19 cellular contexts compared by ENCODE assay signal in the genomic region with DNA sequence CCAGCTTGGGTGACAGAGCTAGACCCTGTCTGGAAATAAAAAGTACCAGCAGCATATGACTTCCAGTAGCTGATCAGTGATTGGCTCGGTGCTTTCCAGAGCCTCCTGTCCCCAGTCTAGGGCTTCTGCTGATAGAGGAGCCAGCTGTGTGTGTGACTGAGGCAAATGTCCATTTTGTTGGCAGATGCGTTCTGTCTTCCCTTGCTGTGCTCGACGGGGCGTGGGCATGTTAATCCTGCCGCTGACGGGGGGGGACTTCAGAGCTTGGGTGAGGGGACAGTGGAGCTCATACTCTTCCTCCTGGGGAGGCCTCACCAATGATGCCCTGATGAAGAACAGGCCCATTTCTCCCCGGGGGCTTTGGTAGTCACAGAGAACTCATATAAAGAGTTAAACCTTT. TPM values are rescaled to one million over a fixed set of nuclear protein-coding genes. Genes with fewer than 3 reads are reported as not detected.
A peak's percentile ranks its signal among the peaks of the same experiment; 100 is the strongest.
DNase-seq lines count a peak whose midpoint lies in the region; ATAC-seq and FAIRE-seq lines count a peak whose summit lies in the region.
"Had no signal": no experiment of that assay in that cellular context is flagged by ENCODE, and none has a peak within 500 bp of the region (broad histone marks: within the 10 kb centered on the region; RNA-seq: fewer than 3 reads in every experiment).

No MANE protein-coding gene starts in this region.

- H3K27me3 Mint-ChIP-seq in CD4-positive, CD25-positive, alpha-beta regulatory T cell: no peaks in the 10 kb centered on the region
- no peaks in the 10 kb centered on the region for H3K27me3 Mint-ChIP-seq in activated T-helper 17 cell treated with anti-CD3 and anti-CD28 coated beads, Interleukin-2, amount 50 U/mL, for 72 hours
- H3K27me3 Mint-ChIP-seq: CD8-positive, alpha-beta memory T cell had no signal

- no peak for DNase-seq in CD4-positive, CD25-positive, alpha-beta regulatory T cell
- peak; percentile 87 for DNase-seq in NCI-H82 (lab: John Stamatoyannopoulos, UW)
- no peak for DNase-seq in urothelium cell line (ENCODE audit: low spot score)
- no peak for DNase-seq in effector CD8-positive, alpha-beta T cell (lab: John Stamatoyannopoulos, UW)
- no peak for DNase-seq in NCI-H226
- DNase-seq: BE2C; Caco-2; CD8-positive, alpha-beta memory T cell; DMS53; GF-D8; HCEC 1CT; HFFc6 had no signal

- ATAC-seq in CD4-positive, CD25-positive, alpha-beta regulatory T cell (ENCODE audit: low read depth in 2 of 2): no peak
- no peak for ATAC-seq in activated T-helper 17 cell treated with anti-CD3 and anti-CD28 coated beads, Interleukin-2, amount 50 U/mL, for 72 hours (replicated peaks)
- no peak for ATAC-seq in HG02938 (IDR thresholded peaks at IDR 0.05; ENCODE audit: unreplicated experiment)

- peaks cover 56% of the 10 kb centered on the region for H3K36me3 ChIP-seq in CD4-positive, CD25-positive, alpha-beta regulatory T cell (ENCODE audit: control insufficient read depth, insufficient read depth, low read length)

- H3K36me3 Mint-ChIP-seq in CD4-positive, CD25-positive, alpha-beta regulatory T cell: peaks cover 20% of the 10 kb centered on the region
- H3K36me3 Mint-ChIP-seq in activated T-helper 17 cell treated with anti-CD3 and anti-CD28 coated beads, Interleukin-2, amount 50 U/mL, for 72 hours (ENCODE audit: low read depth): peaks cover 85% of the 10 kb centered on the region

- H3K27me3 ChIP-seq in CD4-positive, CD25-positive, alpha-beta regulatory T cell (ENCODE audit: control insufficient read depth, insufficient read depth, low read length): no peaks in the 10 kb centered on the region
- H3K27me3 ChIP-seq: BE2C had no signal

- H3K4me1 ChIP-seq in CD4-positive, CD25-positive, alpha-beta regulatory T cell (ENCODE audit: control insufficient read depth, insufficient read depth, low read length, poor library complexity, severe bottlenecking): no peaks in the 10 kb centered on the region
- H3K4me1 ChIP-seq: BE2C had no signal

- peaks cover 0 to 17% (median 5%) of the 10 kb centered on the region in 4 donors for H3K4me1 Mint-ChIP-seq in CD4-positive, CD25-positive, alpha-beta regulatory T cell
- peaks cover 13% of the 10 kb centered on the region for H3K4me1 Mint-ChIP-seq in activated T-helper 17 cell treated with anti-CD3 and anti-CD28 coated beads, Interleukin-2, amount 50 U/mL, for 72 hours

- no peak overlapping the region for H3K4me3 Mint-ChIP-seq in CD4-positive, CD25-positive, alpha-beta regulatory T cell
- no peak overlapping the region for H3K4me3 Mint-ChIP-seq in activated T-helper 17 cell treated with anti-CD3 and anti-CD28 coated beads, Interleukin-2, amount 50 U/mL, for 72 hours
- H3K4me3 Mint-ChIP-seq: CD14-positive monocyte; CD8-positive, alpha-beta memory T cell; HFFc6 had no signal

- H3K9me3 ChIP-seq in CD4-positive, CD25-positive, alpha-beta regulatory T cell (ENCODE audit: control insufficient read depth in 2 of 2, low read length in 2 of 2): no peaks in the 10 kb centered on the region
- H3K9me3 ChIP-seq: BE2C, Caco-2 had no signal

- H3K27ac Mint-ChIP-seq in CD4-positive, CD25-positive, alpha-beta regulatory T cell: peak overlapping the region in 2 of 3 donors; percentile 67 to 69
- H3K27ac Mint-ChIP-seq in activated T-helper 17 cell treated with anti-CD3 and anti-CD28 coated beads, Interleukin-2, amount 50 U/mL, for 72 hours: peak overlapping the region; percentile 39
- H3K27ac Mint-ChIP-seq: CD8-positive, alpha-beta memory T cell; HFFc6 had no signal

- H3K27ac ChIP-seq in CD4-positive, CD25-positive, alpha-beta regulatory T cell (ENCODE audit: insufficient read depth, low read length, poor library complexity, severe bottlenecking): no peak overlapping the region
- H3K27ac ChIP-seq: HL-60 had no signal

- FAIRE-seq in urothelium cell line (lab: Jason Lieb, UNC): peak; percentile 86
- FAIRE-seq: A204.1, GM19239 had no signal

- no peaks in the 10 kb centered on the region for H3K9me3 Mint-ChIP-seq in CD4-positive, CD25-positive, alpha-beta regulatory T cell
- no peaks in the 10 kb centered on the region for H3K9me3 Mint-ChIP-seq in activated T-helper 17 cell treated with anti-CD3 and anti-CD28 coated beads, Interleukin-2, amount 50 U/mL, for 72 hours
- H3K9me3 Mint-ChIP-seq: CD14-positive monocyte; CD8-positive, alpha-beta memory T cell; HFFc6 had no signal

- no peak overlapping the region for H3K4me3 ChIP-seq in CD4-positive, CD25-positive, alpha-beta regulatory T cell (ENCODE audit: low read depth, low read length)

RNA-seq across cellular contexts. Expression of gene KCTD2, which starts 14.6 kb away (rescaled TPM):
- total RNA-seq in CD4-positive, CD25-positive, alpha-beta regulatory T cell: 23.4 TPM
- 1 to 10 TPM; 5.8 to 10.0 (median 8.1) TPM for polyA plus RNA-seq in CD4-positive, CD25-positive, alpha-beta regulatory T cell
- 10 to 100 TPM; 21.3 to 22.1 TPM for total RNA-seq in activated T-helper 17 cell treated with anti-CD3 and anti-CD28 coated beads, Interleukin-2, amount 50 U/mL, for 72 hours

RNA-seq across cellular contexts. Expression of gene ATP5PD, which starts 14.8 kb away (rescaled TPM):
- 139 TPM for total RNA-seq in CD4-positive, CD25-positive, alpha-beta regulatory T cell
- 100 to 1,000 TPM; 410 to 536 (median 467) TPM for polyA plus RNA-seq in CD4-positive, CD25-positive, alpha-beta regulatory T cell
- 100 to 1,000 TPM; 164 to 216 TPM for total RNA-seq in activated T-helper 17 cell treated with anti-CD3 and anti-CD28 coated beads, Interleukin-2, amount 50 U/mL, for 72 hours

RNA-seq across cellular contexts. Expression of gene SLC16A5, which starts 26.1 kb away (rescaled TPM):
- 9.3 TPM for total RNA-seq in CD4-positive, CD25-positive, alpha-beta regulatory T cell
- polyA plus RNA-seq in CD4-positive, CD25-positive, alpha-beta regulatory T cell: 1 to 10 TPM; 1.3 to 2.6 (median 2.0) TPM
- total RNA-seq in activated T-helper 17 cell treated with anti-CD3 and anti-CD28 coated beads, Interleukin-2, amount 50 U/mL, for 72 hours: 10 to 100 TPM in 1 of 2 donors, 1 to 10 TPM in 1; 5.4 to 14.6 TPM
- total RNA-seq: H4 had no signal

RNA-seq across cellular contexts. Expression of gene ARMC7, which starts 48.2 kb away (rescaled TPM):
- total RNA-seq in CD4-positive, CD25-positive, alpha-beta regulatory T cell: 12.8 TPM
- 1 to 10 TPM; 3.1 to 4.6 (median 4.2) TPM for polyA plus RNA-seq in CD4-positive, CD25-positive, alpha-beta regulatory T cell
- 10 to 100 TPM; 10.3 to 14.5 TPM for total RNA-seq in activated T-helper 17 cell treated with anti-CD3 and anti-CD28 coated beads, Interleukin-2, amount 50 U/mL, for 72 hours

RNA-seq across cellular contexts. Expression of gene MRPL58, which starts 49.1 kb away (rescaled TPM):
- total RNA-seq in CD4-positive, CD25-positive, alpha-beta regulatory T cell: 25.7 TPM
- 10 to 100 TPM; 64.0 to 95.8 (median 74.6) TPM for polyA plus RNA-seq in CD4-positive, CD25-positive, alpha-beta regulatory T cell
- total RNA-seq in activated T-helper 17 cell treated with anti-CD3 and anti-CD28 coated beads, Interleukin-2, amount 50 U/mL, for 72 hours: 10 to 100 TPM; 25.4 to 48.2 TPM
